In the genomic region with DNA sequence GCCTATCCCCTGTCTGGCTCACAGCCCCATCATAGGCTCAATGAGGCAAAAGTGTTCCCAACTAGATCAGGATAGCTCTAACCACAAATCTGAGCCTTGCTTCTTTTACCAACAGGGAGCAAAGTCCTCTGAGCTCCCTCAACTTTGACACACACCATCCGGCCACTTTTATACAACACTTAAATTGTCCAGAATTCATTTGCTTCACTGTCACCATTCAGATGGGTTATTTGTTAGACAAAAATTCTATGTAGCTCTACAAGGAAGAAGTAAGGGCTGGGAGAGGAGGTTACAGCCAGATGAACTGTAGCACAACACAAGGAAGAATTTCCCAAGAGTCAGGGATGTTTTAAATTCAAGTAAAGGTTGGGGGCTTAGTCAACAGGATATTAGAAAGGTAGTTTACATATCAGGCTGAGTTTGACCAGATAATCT, we compare ENCODE assay signal across 16 cellular contexts. TPM values are rescaled to one million over a fixed set of nuclear protein-coding genes. Genes with fewer than 3 reads are reported as not detected.
DNase-seq lines count a peak whose midpoint lies in the region; ATAC-seq and TF ChIP-seq lines count a peak whose summit lies in the region.
"Had no signal": no experiment of that assay in that cellular context is flagged by ENCODE, and none has a peak within 500 bp of the region (broad histone marks: within the 10 kb centered on the region; RNA-seq: fewer than 3 reads in every experiment).

No MANE protein-coding gene starts in this region.

- peak overlapping the region in 1 of 3 donors; percentile 7 for H3K27ac ChIP-seq in right lobe of liver
- no peak overlapping the region for H3K27ac ChIP-seq in RWPE1
- H3K27ac ChIP-seq in MM.1S (ENCODE audit: low read length), result no peak overlapping the region

- no peaks in the 10 kb centered on the region for H3K79me2 ChIP-seq in MM.1S (ENCODE audit: low read length)

- H3K27me3 Mint-ChIP-seq in endothelial cell (ENCODE audit: unreplicated experiment), result peaks cover 4% of the 10 kb centered on the region

- CTCF ChIA-PET in RWPE1 (lab: Yijun Ruan, JAX), result interaction anchor here (0.6 kb wide), 1 partner anchor 426 kb away, joined by 4 read pairs; no protein-coding TSS in a partner anchor

- H3K4me3 ChIP-seq in right lobe of liver (no peak overlapping the region), MM.1S (ENCODE audit: low read length) (no peak overlapping the region)

- H2AFZ ChIP-seq in MM.1S (ENCODE audit: low read length), result no peak overlapping the region

- H3K27me3 ChIP-seq in right lobe of liver (no peaks in the 10 kb centered on the region), MM.1S (replicated peaks; ENCODE audit: insufficient read depth, low read length) (no peaks in the 10 kb centered on the region)

- no peak overlapping the region for H3K27ac Mint-ChIP-seq in endothelial cell (ENCODE audit: unreplicated experiment)
- peak overlapping the region; percentile 71 for H3K27ac Mint-ChIP-seq in stimulated activated effector memory CD8-positive, alpha-beta T cell treated with anti-CD3 and anti-CD28 coated beads, Interleukin-12 subunit alpha, Interleukin-12 subunit beta, amount 100 ng/mL, for 72 hours

- TF ChIP-seq CTCF in endothelial cell (IDR thresholded peaks at IDR 0.05; ENCODE audit: unreplicated experiment) (no peak), right lobe of liver (IDR thresholded peaks at IDR 0.05) (no peak), RWPE1 (conservative IDR thresholded peaks at IDR 0.05; ENCODE audit: low read depth) (no peak), MM.1S (IDR thresholded peaks at IDR 0.05; ENCODE audit: low read length) (no peak)

- TF ChIP-seq POLR2A in right lobe of liver (IDR thresholded peaks at IDR 0.05), result no peak

- no peaks in the 10 kb centered on the region for H3K9me3 Mint-ChIP-seq in endothelial cell (ENCODE audit: unreplicated experiment)
- H3K9me3 Mint-ChIP-seq in stimulated activated effector memory CD8-positive, alpha-beta T cell treated with anti-CD3 and anti-CD28 coated beads, Interleukin-12 subunit alpha, Interleukin-12 subunit beta, amount 100 ng/mL, for 72 hours, result no peaks in the 10 kb centered on the region

- no peaks in the 10 kb centered on the region for H4K20me1 ChIP-seq in MM.1S (ENCODE audit: insufficient read depth, low read length)

- peak; percentile 3 for DNase-seq in ELF-1 (ENCODE audit: low read depth, low spot score)
- DNase-seq in endothelial cell (ENCODE audit: low spot score), result no peak
- DNase-seq in right lobe of liver, result no peak
- no peak for DNase-seq in stimulated activated effector memory CD8-positive, alpha-beta T cell treated with anti-CD3 and anti-CD28 coated beads, Interleukin-12 subunit alpha, Interleukin-12 subunit beta, amount 100 ng/mL, for 72 hours (ENCODE audit: low spot score in 2 of 2)
- no peak for DNase-seq in NCI-H2227 treated with DMSO at 0.1 percent for 48 hours (lab: John Stamatoyannopoulos, UW)
- DNase-seq in SW 1271 (lab: John Stamatoyannopoulos, UW), result no peak
- DNase-seq in RWPE1 (ENCODE audit: low spot score), result no peak
- DNase-seq in MM.1S, result no peak
- DNase-seq: DMS79, GDM1, HCEC 1CT, NCI-H1417 treated with DMSO at 0.1 percent for 48 hours, NCI-H2029 treated with DMSO at 0.1 percent for 48 hours, NCI-H526 treated with DMSO at 0.1 percent for 48 hours, OCI-M1 had no signal

- H3K4me3 Mint-ChIP-seq in endothelial cell (ENCODE audit: unreplicated experiment), result peak overlapping the region; percentile 29
- no peak overlapping the region for H3K4me3 Mint-ChIP-seq in stimulated activated effector memory CD8-positive, alpha-beta T cell treated with anti-CD3 and anti-CD28 coated beads, Interleukin-12 subunit alpha, Interleukin-12 subunit beta, amount 100 ng/mL, for 72 hours
- H3K4me3 Mint-ChIP-seq: CD14-positive monocyte had no signal

- WGBS in right lobe of liver (ENCODE audit: insufficient coverage, low coverage, low lambda C conversion rate, missing lambda C conversion rate), result 41% methylated on average over 1 of the region's 1 CpG

- no peak overlapping the region for H3K9ac ChIP-seq in MM.1S (ENCODE audit: low read length)

- no peaks in the 10 kb centered on the region for H3K9me2 ChIP-seq in MM.1S (replicated peaks; ENCODE audit: insufficient read depth, low read length)

- no peaks in the 10 kb centered on the region for H3K36me3 Mint-ChIP-seq in endothelial cell (ENCODE audit: low read depth, unreplicated experiment)
- H3K36me3 Mint-ChIP-seq in stimulated activated effector memory CD8-positive, alpha-beta T cell treated with anti-CD3 and anti-CD28 coated beads, Interleukin-12 subunit alpha, Interleukin-12 subunit beta, amount 100 ng/mL, for 72 hours, result peaks cover 7% of the 10 kb centered on the region
- H3K36me3 Mint-ChIP-seq: CD14-positive monocyte had no signal

- H3F3A ChIP-seq in MM.1S (ENCODE audit: insufficient read depth, low read length), result no peaks in the 10 kb centered on the region

- POLR2A ChIA-PET in RWPE1 (lab: Yijun Ruan, JAX; ENCODE audit: low non-redundant PET), result no interaction called here

- H3K36me3 ChIP-seq in right lobe of liver, result no peaks in the 10 kb centered on the region
- H3K36me3 ChIP-seq in MM.1S (replicated peaks; ENCODE audit: insufficient read depth, low read length), result no peaks in the 10 kb centered on the region

- intact Hi-C loops in right lobe of liver (cut with DNase I), result no loop called here

- H3K9me3 ChIP-seq in right lobe of liver (no peaks in the 10 kb centered on the region), MM.1S (replicated peaks; ENCODE audit: insufficient read depth, low read length) (no peaks in the 10 kb centered on the region)

- no peak overlapping the region for H3K4me2 ChIP-seq in MM.1S (ENCODE audit: low read depth, low read length)

- peak; percentile 54 to 67 (median 59) for ATAC-seq in right lobe of liver
- ATAC-seq in stimulated activated effector memory CD8-positive, alpha-beta T cell treated with anti-CD3 and anti-CD28 coated beads, Interleukin-12 subunit alpha, Interleukin-12 subunit beta, amount 100 ng/mL, for 72 hours, result no peak

- H3K4me1 ChIP-seq in right lobe of liver, result peaks cover 0 to 27% (median 15%) of the 10 kb centered on the region in 4 donors
- H3K4me1 ChIP-seq in MM.1S (ENCODE audit: low read length), result no peaks in the 10 kb centered on the region

- no peaks in the 10 kb centered on the region for H3K4me1 Mint-ChIP-seq in endothelial cell (ENCODE audit: unreplicated experiment)
- H3K4me1 Mint-ChIP-seq in stimulated activated effector memory CD8-positive, alpha-beta T cell treated with anti-CD3 and anti-CD28 coated beads, Interleukin-12 subunit alpha, Interleukin-12 subunit beta, amount 100 ng/mL, for 72 hours, result peaks cover 33% of the 10 kb centered on the region

RNA-seq across cellular contexts. Expression of a gene that starts 50.8 kb away (rescaled TPM):
- 39.2 TPM for total RNA-seq in endothelial cell (ENCODE audit: unreplicated experiment)
- 10 to 100 TPM in 5 of 6 experiments, 1 to 10 TPM in 1; 9.0 to 32.3 (median 18.1) TPM for total RNA-seq in right lobe of liver
